In genomic region chr13:114153485-114154080, GRCh38 we compare ENCODE assay signal across 21 cellular contexts. TPM values are rescaled to one million over a fixed set of nuclear protein-coding genes. Genes with fewer than 3 reads are reported as not detected.
DNase-seq lines count a peak whose midpoint lies in the region; ATAC-seq, FAIRE-seq and TF ChIP-seq lines count a peak whose summit lies in the region.
"Had no signal": no experiment of that assay in that cellular context is flagged by ENCODE, and none has a peak within 500 bp of the region (broad histone marks: within the 10 kb centered on the region; RNA-seq: fewer than 3 reads in every experiment).

No MANE protein-coding gene starts in this region.

- TF ChIP-seq POLR2A in HepG2 (IDR thresholded peaks at IDR 0.05; ENCODE audit: insufficient read depth in 1 of 2, low read depth in 2 of 2, low read length in 2 of 2) = no peak
- no peak for TF ChIP-seq POLR2A in right lobe of liver (IDR thresholded peaks at IDR 0.05)
- no peak for TF ChIP-seq POLR2A in GM18505 (IDR thresholded peaks at IDR 0.05; ENCODE audit: borderline replicate concordance, extremely low read depth, insufficient read depth, insufficient read length)
- TF ChIP-seq POLR2A in tibial nerve (IDR thresholded peaks at IDR 0.05) = no peak

- CTCF ChIA-PET in HepG2 (lab: Yijun Ruan, JAX; ENCODE audit: low intra/inter-chr PET ratio, low total read pairs) = no interaction called here
- CTCF ChIA-PET in activated CD4-positive, alpha-beta memory T cell treated with anti-CD3 and anti-CD28 coated beads, Interleukin-2, amount 10 ng/mL, durations not matched to agents 7 days and 5 days (lab: Charles Lee) = no interaction called here

- no peak overlapping the region for H3K4me3 Mint-ChIP-seq in activated CD4-positive, alpha-beta memory T cell treated with anti-CD3 and anti-CD28 coated beads, Interleukin-2, amount 10 ng/mL, durations not matched to agents 7 days and 5 days
- H3K4me3 Mint-ChIP-seq: mesothelial cell of epicardium, neural progenitor cell had no signal

- no peak for TF ChIP-seq EP300 in HepG2 (IDR thresholded peaks at IDR 0.05; ENCODE audit: low read depth in 2 of 2, low read length in 2 of 2)
- TF ChIP-seq EP300 in HepG2 (CRISPR knock-in tag; IDR thresholded peaks at IDR 0.05; ENCODE audit: borderline replicate concordance) = no peak
- no peak for TF ChIP-seq EP300 in tibial nerve (IDR thresholded peaks at IDR 0.05)

- H3K9ac ChIP-seq in HepG2 (ENCODE audit: insufficient read depth, low read depth, low read length) = no peak overlapping the region
- H3K9ac ChIP-seq: neural progenitor cell had no signal

- no peak for TF ChIP-seq RAD21 in HepG2 (CRISPR knock-in tag; IDR thresholded peaks at IDR 0.05)

- H4K20me1 ChIP-seq in HepG2 (ENCODE audit: insufficient read depth, low read length) = no peaks in the 10 kb centered on the region

- whole genome bisulfite sequencing in HepG2 (ENCODE audit: low lambda C conversion rate) = 47% methylated on average over 6 of the region's 6 CpGs
- WGBS in right lobe of liver (ENCODE audit: insufficient coverage, low coverage, low lambda C conversion rate, missing lambda C conversion rate) = 80% methylated on average over 6 of the region's 6 CpGs
- WGBS in tibial nerve, 2 donors = 96 to 97% methylated on average over 6 of the region's 6 CpGs

- in situ Hi-C loops in HepG2 (cut with HindIII; ENCODE audit: extremely low pct_ligation_motif_present, low pct_unique_long_range_greater_than_20kb) = no loop called here

- DNase-seq in HepG2 (ENCODE audit: low spot score) = no peak
- no peak for DNase-seq in right lobe of liver
- DNase-seq in activated CD4-positive, alpha-beta memory T cell treated with anti-CD3 and anti-CD28 coated beads, Interleukin-2, amount 10 ng/mL, durations not matched to agents 7 days and 5 days = no peak
- DNase-seq in iPS-NIHi11 (ENCODE audit: low spot score) = peak; percentile 2
- no peak for DNase-seq in lower lobe of right lung
- DNase-seq in HUDEP-2 (lab: John Stamatoyannopoulos, UW; ENCODE audit: unreplicated experiment in 76 of 76) = no peak
- DNase-seq in tibial nerve (ENCODE audit: low spot score in 2 of 2) = no peak
- DNase-seq: activated CD4-positive, alpha-beta T cell treated with anti-CD3 and anti-CD28 coated beads for 4 hours; NCI-H1092; NCI-H2107; NCI-H524; small intestine; stimulated activated CD4-positive, alpha-beta T cell treated with anti-CD3 and anti-CD28 coated beads, Interleukin-2, amount 100 ng/mL, for 48 hours had no signal

- H3K4me1 ChIP-seq in HepG2 (ENCODE audit: insufficient read depth, low read length) (no peaks in the 10 kb centered on the region), right lobe of liver (peaks cover 0 to 10% (median 0%) of the 10 kb centered on the region in 4 donors), lower lobe of right lung (peaks cover 21% of the 10 kb centered on the region), tibial nerve (no peaks in the 10 kb centered on the region)

- ATAC-seq in HepG2 (no peak), right lobe of liver (no peak), lower lobe of right lung (no peak), GM18505 (IDR thresholded peaks at IDR 0.05; ENCODE audit: unreplicated experiment) (no peak)

- FAIRE-seq in HepG2 (lab: Jason Lieb, UNC) = no peak
- FAIRE-seq: frontal cortex, small intestine, TTC549 had no signal

- H3K27ac Mint-ChIP-seq in activated CD4-positive, alpha-beta memory T cell treated with anti-CD3 and anti-CD28 coated beads, Interleukin-2, amount 10 ng/mL, durations not matched to agents 7 days and 5 days = peak overlapping the region; percentile 56
- H3K27ac Mint-ChIP-seq: mesothelial cell of epicardium, neural progenitor cell had no signal

- H3K36me3 ChIP-seq in HepG2 (replicated peaks in 1 of 2; ENCODE audit: control insufficient read depth in 1 of 2, insufficient read depth in 2 of 2, low read length in 2 of 2) (no peaks in the 10 kb centered on the region), right lobe of liver (no peaks in the 10 kb centered on the region), lower lobe of right lung (no peaks in the 10 kb centered on the region), tibial nerve (no peaks in the 10 kb centered on the region)
- H3K36me3 ChIP-seq: cardiac muscle cell, neural progenitor cell had no signal

- no peaks in the 10 kb centered on the region for H3K79me2 ChIP-seq in HepG2 (ENCODE audit: insufficient read depth, low read length)

- H3K9me3 ChIP-seq in HepG2 (ENCODE audit: low read length) (no peaks in the 10 kb centered on the region), right lobe of liver (no peaks in the 10 kb centered on the region), lower lobe of right lung (no peaks in the 10 kb centered on the region), tibial nerve (no peaks in the 10 kb centered on the region)

- H3K27me3 ChIP-seq in HepG2 (ENCODE audit: control insufficient read depth in 1 of 2, insufficient read depth in 2 of 2, low read length in 2 of 2) = peaks cover 2 to 30% of the 10 kb centered on the region in 2 experiments; a peak in 4 of 5 replicates
- H3K27me3 ChIP-seq in right lobe of liver = no peaks in the 10 kb centered on the region
- no peaks in the 10 kb centered on the region for H3K27me3 ChIP-seq in lower lobe of right lung (ENCODE audit: low read depth)
- no peaks in the 10 kb centered on the region for H3K27me3 ChIP-seq in tibial nerve
- H3K27me3 ChIP-seq: cardiac muscle cell, neural progenitor cell had no signal

- peaks cover 6% of the 10 kb centered on the region for H3K9me3 Mint-ChIP-seq in activated CD4-positive, alpha-beta memory T cell treated with anti-CD3 and anti-CD28 coated beads, Interleukin-2, amount 10 ng/mL, durations not matched to agents 7 days and 5 days
- H3K9me3 Mint-ChIP-seq: mesothelial cell of epicardium, neural progenitor cell had no signal

- no peak overlapping the region for H3K27ac ChIP-seq in HepG2 (ENCODE audit: extremely low read length, insufficient read depth, low read length)
- H3K27ac ChIP-seq in right lobe of liver = no peak overlapping the region
- no peak overlapping the region for H3K27ac ChIP-seq in lower lobe of right lung
- no peak overlapping the region for H3K27ac ChIP-seq in tibial nerve
- H3K27ac ChIP-seq: cardiac muscle cell, neural progenitor cell had no signal

- POLR2A ChIA-PET in HepG2 (lab: Yijun Ruan, JAX) = no interaction called here
- POLR2A ChIA-PET in activated CD4-positive, alpha-beta memory T cell treated with anti-CD3 and anti-CD28 coated beads, Interleukin-2, amount 10 ng/mL, durations not matched to agents 7 days and 5 days (lab: Charles Lee) = no interaction called here

- H3K4me3 ChIP-seq in HepG2 (replicated peaks in 1 of 3; ENCODE audit: insufficient read depth in 1 of 3, low read depth in 2 of 3, low read length in 3 of 3) (no peak overlapping the region), right lobe of liver (no peak overlapping the region), lower lobe of right lung (no peak overlapping the region), tibial nerve (no peak overlapping the region)
- H3K4me3 ChIP-seq: cardiac muscle cell, neural progenitor cell had no signal

- H3K27me3 Mint-ChIP-seq in activated CD4-positive, alpha-beta memory T cell treated with anti-CD3 and anti-CD28 coated beads, Interleukin-2, amount 10 ng/mL, durations not matched to agents 7 days and 5 days = peaks cover 6% of the 10 kb centered on the region

- H3K4me2 ChIP-seq in HepG2 (ENCODE audit: low read depth, low read length) = no peak overlapping the region

- peaks cover 18% of the 10 kb centered on the region for H3K36me3 Mint-ChIP-seq in activated CD4-positive, alpha-beta memory T cell treated with anti-CD3 and anti-CD28 coated beads, Interleukin-2, amount 10 ng/mL, durations not matched to agents 7 days and 5 days (ENCODE audit: low read depth)
- H3K36me3 Mint-ChIP-seq: mesothelial cell of epicardium, neural progenitor cell had no signal

- no peak overlapping the region for H2AFZ ChIP-seq in HepG2 (ENCODE audit: low read length)
- H2AFZ ChIP-seq: neural progenitor cell had no signal

- peaks cover 77% of the 10 kb centered on the region for H3K4me1 Mint-ChIP-seq in activated CD4-positive, alpha-beta memory T cell treated with anti-CD3 and anti-CD28 coated beads, Interleukin-2, amount 10 ng/mL, durations not matched to agents 7 days and 5 days

- TF ChIP-seq CTCF in HepG2 (CRISPR knock-in tag; IDR thresholded peaks at IDR 0.05) (no peak), right lobe of liver (IDR thresholded peaks at IDR 0.05) (no peak), lower lobe of right lung (IDR thresholded peaks at IDR 0.05) (no peak), tibial nerve (IDR thresholded peaks at IDR 0.05) (no peak)

- BruUV-seq in HepG2 (replicated peaks; lab: Mats Ljungman, UMichigan) = no TSS peak

- intact Hi-C loops in HepG2 (cut with micrococcal nuclease; ENCODE audit: unreplicated experiment) = no loop called here
- intact Hi-C loops in right lobe of liver (cut with DNase I) = no loop called here
- intact Hi-C loops in lower lobe of right lung (cut with DNase I) = no loop called here

RNA-seq across cellular contexts. Expression of gene RASA3, which starts 21.2 kb away (rescaled TPM):
- total RNA-seq in HepG2 (2016; rRNA removed; fragmentation: Illumina TruSeq; extraction: Trizol) = not detected in 2 replicates
- total RNA-seq in HepG2 (2016; cell fraction: cytosol; rRNA removed; fragmentation: Illumina TruSeq; extraction: Trizol; ENCODE audit: low read depth) = not detected in 2 replicates
- 0.06 and 0.09 TPM in 2 replicates for total RNA-seq in HepG2 (2016; cell fraction: insoluble cytoplasmic fraction; rRNA removed; fragmentation: Illumina TruSeq; extraction: Trizol)
- total RNA-seq in HepG2 (2016; cell fraction: membrane; rRNA removed; fragmentation: Illumina TruSeq; extraction: Trizol) = not detected in 2 replicates
- 0.09 TPM in 1 of 2 replicates, not detected in the other for total RNA-seq in HepG2 (2016; cell fraction: nucleus; rRNA removed; fragmentation: Illumina TruSeq; extraction: Trizol)
- 0.05 and 0.07 TPM in 2 replicates for polyA plus RNA-seq in HepG2 (2011; rRNA removed)
- 0.09 TPM in 2 replicates for polyA plus RNA-seq in HepG2 (2011; cell fraction: cytosol; rRNA removed)
- polyA plus RNA-seq in HepG2 (2011; cell fraction: nucleus; rRNA removed) = 0.14 and 0.21 TPM in 2 replicates
- polyA plus RNA-seq in HepG2 (2012) = 0.04 TPM in 1 of 2 replicates, not detected in the other
- not detected in 2 replicates for polyA plus RNA-seq in HepG2 (2016; cell fraction: cytosol; fragmentation: Illumina TruSeq; extraction: Trizol; ENCODE audit: low read depth)
- not detected in 2 replicates for polyA plus RNA-seq in HepG2 (2016; cell fraction: insoluble cytoplasmic fraction; fragmentation: Illumina TruSeq; extraction: Trizol; ENCODE audit: low read depth)
- not detected in 2 replicates for polyA plus RNA-seq in HepG2 (2016; cell fraction: membrane; fragmentation: Illumina TruSeq; extraction: Trizol; ENCODE audit: low read depth)
- polyA plus RNA-seq in HepG2 (2016; cell fraction: nucleus; fragmentation: Illumina TruSeq; extraction: Trizol; ENCODE audit: insufficient read depth, low read depth) = 0.11 TPM in 1 of 2 replicates, not detected in the other
- 0.20 and 10.0 TPM in 2 replicates for polyA minus RNA-seq in HepG2 (2011; rRNA and poly(A)+ RNA removed; ENCODE audit: low replicate concordance)
- 0.20 and 0.26 TPM in 2 replicates for polyA minus RNA-seq in HepG2 (2011; cell fraction: cytosol; rRNA and poly(A)+ RNA removed)
- 0.12 and 0.26 TPM in 2 replicates for polyA minus RNA-seq in HepG2 (2011; cell fraction: nucleus; rRNA and poly(A)+ RNA removed)
- total RNA-seq in right lobe of liver = 1 to 10 TPM; 3.5 to 7.9 (median 4.6) TPM
- total RNA-seq in activated CD4-positive, alpha-beta memory T cell treated with anti-CD3 and anti-CD28 coated beads, Interleukin-2, amount 10 ng/mL, durations not matched to agents 7 days and 5 days = 10 to 100 TPM; 97.2 to 99.3 TPM
- 19.1 TPM for total RNA-seq in lower lobe of right lung
- 10 to 100 TPM; 36.2 to 63.3 (median 46.3) TPM for total RNA-seq in tibial nerve

RNA-seq across cellular contexts. Expression of gene CFAP97D2, which starts 25.5 kb away (rescaled TPM):
- total RNA-seq in HepG2 (2016; rRNA removed; fragmentation: Illumina TruSeq; extraction: Trizol) (not detected in 2 replicates), right lobe of liver (not detected), lower lobe of right lung (1.8 TPM), tibial nerve (not detected)
- not detected in 2 replicates for total RNA-seq in HepG2 (2016; cell fraction: cytosol; rRNA removed; fragmentation: Illumina TruSeq; extraction: Trizol; ENCODE audit: low read depth)
- not detected in 2 replicates for total RNA-seq in HepG2 (2016; cell fraction: insoluble cytoplasmic fraction; rRNA removed; fragmentation: Illumina TruSeq; extraction: Trizol)
- not detected in 2 replicates for total RNA-seq in HepG2 (2016; cell fraction: membrane; rRNA removed; fragmentation: Illumina TruSeq; extraction: Trizol)
- not detected in 2 replicates for total RNA-seq in HepG2 (2016; cell fraction: nucleus; rRNA removed; fragmentation: Illumina TruSeq; extraction: Trizol)
- not detected in 2 replicates for polyA plus RNA-seq in HepG2 (2011; rRNA removed)
- not detected in 2 replicates for polyA plus RNA-seq in HepG2 (2011; cell fraction: cytosol; rRNA removed)
- polyA plus RNA-seq in HepG2 (2011; cell fraction: nucleus; rRNA removed) = not detected in 2 replicates
- polyA plus RNA-seq in HepG2 (2012) = not detected in 2 replicates
- polyA plus RNA-seq in HepG2 (2016; cell fraction: cytosol; fragmentation: Illumina TruSeq; extraction: Trizol; ENCODE audit: low read depth) = not detected in 2 replicates
- polyA plus RNA-seq in HepG2 (2016; cell fraction: insoluble cytoplasmic fraction; fragmentation: Illumina TruSeq; extraction: Trizol; ENCODE audit: low read depth) = not detected in 2 replicates
- polyA plus RNA-seq in HepG2 (2016; cell fraction: membrane; fragmentation: Illumina TruSeq; extraction: Trizol; ENCODE audit: low read depth) = not detected in 2 replicates
- polyA plus RNA-seq in HepG2 (2016; cell fraction: nucleus; fragmentation: Illumina TruSeq; extraction: Trizol; ENCODE audit: insufficient read depth, low read depth) = not detected in 2 replicates
- not detected in 2 replicates for polyA minus RNA-seq in HepG2 (2011; rRNA and poly(A)+ RNA removed; ENCODE audit: low replicate concordance)
- polyA minus RNA-seq in HepG2 (2011; cell fraction: cytosol; rRNA and poly(A)+ RNA removed) = not detected in 2 replicates
- polyA minus RNA-seq in HepG2 (2011; cell fraction: nucleus; rRNA and poly(A)+ RNA removed) = not detected in 2 replicates
- not detected for total RNA-seq in activated CD4-positive, alpha-beta memory T cell treated with anti-CD3 and anti-CD28 coated beads, Interleukin-2, amount 10 ng/mL, durations not matched to agents 7 days and 5 days
- total RNA-seq: cardiac muscle cell, epithelial cell of proximal tubule, frontal cortex, mesothelial cell of epicardium, pulmonary artery endothelial cell had no signal
- polyA plus RNA-seq: cardiac muscle cell, small intestine had no signal
